13 cellular contexts compared by ENCODE assay signal in the genomic region with DNA sequence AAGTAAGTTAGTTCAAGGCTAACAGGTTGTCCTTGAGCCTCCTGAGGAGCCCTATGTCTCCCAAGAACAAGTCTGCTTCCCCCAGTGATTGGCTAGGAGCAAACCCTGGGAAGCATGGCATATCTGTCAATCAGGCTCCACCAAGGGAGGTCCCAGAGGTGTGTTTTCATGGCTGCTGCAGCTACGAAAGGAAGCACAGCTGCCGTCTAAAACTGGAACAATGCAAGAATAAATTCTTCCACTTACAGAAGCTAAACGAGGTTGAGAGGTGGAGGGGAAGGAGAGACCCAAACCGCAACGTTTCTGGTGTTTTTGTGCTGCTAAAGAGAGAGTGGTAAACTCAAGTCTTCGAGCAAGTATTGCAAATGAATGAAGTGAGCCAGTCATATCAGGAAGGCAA. TPM values are rescaled to one million over a fixed set of nuclear protein-coding genes. Genes with fewer than 3 reads are reported as not detected.
DNase-seq lines count a peak whose midpoint lies in the region; ATAC-seq, FAIRE-seq and TF ChIP-seq lines count a peak whose summit lies in the region.
"Had no signal": no experiment of that assay in that cellular context is flagged by ENCODE, and none has a peak within 500 bp of the region (broad histone marks: within the 10 kb centered on the region; RNA-seq: fewer than 3 reads in every experiment).

No MANE protein-coding gene starts in this region.

- peak; percentile 38 for ATAC-seq in activated CD8-positive, alpha-beta memory T cell treated with anti-CD3 and anti-CD28 coated beads, Interleukin-2, amount 10 ng/mL, durations not matched to agents 7 days and 5 days
- ATAC-seq in stimulated activated effector memory CD8-positive, alpha-beta T cell treated with anti-CD3 and anti-CD28 coated beads, Interleukin-12 subunit alpha, Interleukin-12 subunit beta, amount 100 ng/mL, for 72 hours, result no peak
- ATAC-seq: body of pancreas, left lung had no signal

- no peaks in the 10 kb centered on the region for H3K9me3 Mint-ChIP-seq in activated CD8-positive, alpha-beta memory T cell treated with anti-CD3 and anti-CD28 coated beads, Interleukin-2, amount 10 ng/mL, durations not matched to agents 7 days and 5 days (ENCODE audit: low read depth)
- peaks cover 3% of the 10 kb centered on the region for H3K9me3 Mint-ChIP-seq in stimulated activated effector memory CD8-positive, alpha-beta T cell treated with anti-CD3 and anti-CD28 coated beads, Interleukin-12 subunit alpha, Interleukin-12 subunit beta, amount 100 ng/mL, for 72 hours

- no peaks in the 10 kb centered on the region for H3K9me2 ChIP-seq in OCI-LY1 (ENCODE audit: low read depth, low read length)

- CTCF ChIA-PET in activated CD8-positive, alpha-beta memory T cell treated with anti-CD3 and anti-CD28 coated beads, Interleukin-2, amount 10 ng/mL, durations not matched to agents 7 days and 5 days (lab: Charles Lee), result interaction anchor here (1.3 to 4.9 kb wide), 4 partner anchors 22 to 36 kb away, joined by 4 to 31 read pairs (median 7); no protein-coding TSS in a partner anchor
- CTCF ChIA-PET in H1 (lab: Charles Lee; ENCODE audit: partially characterized antibody), result interaction anchor here (0.9 to 1.8 kb wide), 4 partner anchors 13 to 36 kb away, joined by 3 to 9 read pairs (median 6); no protein-coding TSS in a partner anchor

- H3K36me3 ChIP-seq in OCI-LY1 (ENCODE audit: insufficient read depth, low read length), result no peaks in the 10 kb centered on the region; the same call in 1 of the 2 replicates
- H3K36me3 ChIP-seq in H1 (ENCODE audit: control insufficient read depth in 2 of 4, insufficient read depth in 4 of 4, low read length in 3 of 4), result no peaks in the 10 kb centered on the region
- H3K36me3 ChIP-seq: left lung, upper lobe of left lung had no signal

- no peak overlapping the region for H3K23ac ChIP-seq in H1 (ENCODE audit: insufficient read length)

- TF ChIP-seq RAD21 in H1 (IDR thresholded peaks at IDR 0.05 in 1 of 2, conservative IDR thresholded peaks at IDR 0.05 in 1 of 2; ENCODE audit: low read depth in 2 of 2, low read length in 2 of 2), result no peak

- peak overlapping the region; percentile 41 for H3K27ac ChIP-seq in OCI-LY1 (ENCODE audit: low read depth, low read length, poor library complexity, severe bottlenecking)
- H3K27ac ChIP-seq in H1 (ENCODE audit: low read depth, low read length), result no peak overlapping the region
- H3K27ac ChIP-seq: body of pancreas, left lung, PC-9, upper lobe of left lung had no signal

- no peak overlapping the region for H4K8ac ChIP-seq in H1 (ENCODE audit: extremely low read depth, insufficient read depth, low read length)

- 59% methylated on average over 6 of the region's 6 CpGs; no CpG with 5 or more reads in 1 of the 2 experiments for WGBS in H1 (ENCODE audit: extremely low coverage in 1 of 2, insufficient coverage in 1 of 2, insufficient read length in 1 of 2, insufficient replicate concordance in 2 of 2, low coverage in 1 of 2, low lambda C conversion rate in 2 of 2, missing lambda C conversion rate in 1 of 2), 2 experiments

- no peak overlapping the region for H2AK5ac ChIP-seq in H1 (ENCODE audit: low read depth, low read length)

- H3K9ac ChIP-seq in OCI-LY1 (ENCODE audit: low read length) (no peak overlapping the region), H1 (replicated peaks in 1 of 4; ENCODE audit: extremely low read depth in 1 of 4, low read depth in 3 of 4, low read length in 3 of 4) (no peak overlapping the region)

- H3K79me2 ChIP-seq in OCI-LY1 (ENCODE audit: insufficient read depth, low read length) (no peaks in the 10 kb centered on the region), H1 (ENCODE audit: control insufficient read depth in 1 of 2, insufficient read depth in 2 of 2, low read length in 2 of 2) (no peaks in the 10 kb centered on the region)

- H4K5ac ChIP-seq in H1 (ENCODE audit: insufficient read length, low read depth, low read length), result no peak overlapping the region

- H2BK12ac ChIP-seq in H1 (ENCODE audit: low read depth, low read length), result 0 out of 2 replicates have a peak overlapping the region, but pooled peaks have one; percentile 2

- no peaks in the 10 kb centered on the region for H4K20me1 ChIP-seq in OCI-LY1 (ENCODE audit: insufficient read depth, low read length)
- no peaks in the 10 kb centered on the region for H4K20me1 ChIP-seq in H1 (replicated peaks in 1 of 2; ENCODE audit: control insufficient read depth in 1 of 2, insufficient read depth in 2 of 2, low read length in 2 of 2)

- peaks cover 6% of the 10 kb centered on the region; the same call in 1 of the 2 replicates for H3K23me2 ChIP-seq in H1 (ENCODE audit: low read depth, low read length)

- H3K56ac ChIP-seq in H1 (replicated peaks; ENCODE audit: insufficient read length, low read depth, low read length), result no peak overlapping the region

- H3K14ac ChIP-seq in H1 (ENCODE audit: insufficient read length), result no peak overlapping the region

- no peaks in the 10 kb centered on the region; the same call in 1 of the 2 replicates for H3K79me1 ChIP-seq in H1 (ENCODE audit: low read depth, low read length)

- no peak overlapping the region for H2BK20ac ChIP-seq in H1 (ENCODE audit: low read length)

- H3K4me1 Mint-ChIP-seq in activated CD8-positive, alpha-beta memory T cell treated with anti-CD3 and anti-CD28 coated beads, Interleukin-2, amount 10 ng/mL, durations not matched to agents 7 days and 5 days, result peaks cover 49% of the 10 kb centered on the region
- H3K4me1 Mint-ChIP-seq in stimulated activated effector memory CD8-positive, alpha-beta T cell treated with anti-CD3 and anti-CD28 coated beads, Interleukin-12 subunit alpha, Interleukin-12 subunit beta, amount 100 ng/mL, for 72 hours, result peaks cover 61% of the 10 kb centered on the region

- no peak overlapping the region for H2BK5ac ChIP-seq in H1 (ENCODE audit: low read depth, low read length)

- no peak overlapping the region for H2BK120ac ChIP-seq in H1 (replicated peaks; ENCODE audit: low read depth, low read length)

- H2BK15ac ChIP-seq in H1 (ENCODE audit: low read length), result no peak overlapping the region

- no peaks in the 10 kb centered on the region for H3K9me3 ChIP-seq in OCI-LY1 (ENCODE audit: low read length)
- H3K9me3 ChIP-seq in H1 (ENCODE audit: insufficient read depth in 2 of 2, low read depth in 1 of 2, low read length in 1 of 2), result no peaks in the 10 kb centered on the region
- H3K9me3 ChIP-seq: body of pancreas, left lung, upper lobe of left lung had no signal

- TF ChIP-seq CTCF in OCI-LY1 (IDR thresholded peaks at IDR 0.05; ENCODE audit: low read length) (no peak), H1 (IDR thresholded peaks at IDR 0.05; ENCODE audit: control extremely low read depth in 1 of 3, insufficient read depth in 1 of 3, low read depth in 1 of 3, low read length in 3 of 3) (no peak)

- H3F3A ChIP-seq in OCI-LY1 (ENCODE audit: insufficient read depth, low read length), result no peaks in the 10 kb centered on the region

- no peak overlapping the region for H3K4ac ChIP-seq in H1 (replicated peaks; ENCODE audit: insufficient read length, low read depth, low read length)

- H3K4me1 ChIP-seq in OCI-LY1 (ENCODE audit: insufficient read depth, low read length, severe bottlenecking) (peaks cover 17% of the 10 kb centered on the region), H1 (replicated peaks in 1 of 4; ENCODE audit: control insufficient read depth in 3 of 4, insufficient read depth in 4 of 4, low read length in 3 of 4) (peaks cover 9 to 25% (median 15%) of the 10 kb centered on the region in 4 experiments)

- H3K27me3 ChIP-seq in OCI-LY1 (ENCODE audit: insufficient read depth, low read length) (0 out of 2 replicates have a peak, but pooled peaks cover 3% of the 10 kb centered on the region), H1 (replicated peaks in 1 of 4; ENCODE audit: control insufficient read depth in 3 of 4, extremely low read depth in 1 of 4, insufficient read depth in 3 of 4, low read length in 3 of 4) (no peaks in the 10 kb centered on the region)
- H3K27me3 ChIP-seq: body of pancreas had no signal

- no peak for TF ChIP-seq EP300 in H1 (IDR thresholded peaks at IDR 0.05; ENCODE audit: borderline replicate concordance in 1 of 2, low read depth in 2 of 2, low read length in 2 of 2)

- H3K4me3 ChIP-seq in OCI-LY1 (ENCODE audit: low read depth, low read length, poor library complexity, severe bottlenecking) (no peak overlapping the region), H1 (ENCODE audit: extremely low read depth in 1 of 4, insufficient read depth in 2 of 4, low read depth in 3 of 4, low read length in 4 of 4) (no peak overlapping the region)
- H3K4me3 ChIP-seq: body of pancreas, left lung, PC-9, smooth muscle cell, upper lobe of left lung had no signal

- H3K18ac ChIP-seq in H1 (ENCODE audit: extremely low read depth, low read length), result 0 out of 2 replicates have a peak overlapping the region, but pooled peaks have one; percentile 68

- POLR2A ChIA-PET in H1 (lab: Charles Lee; ENCODE audit: partially characterized antibody), result interaction anchor here (0.7 to 1.5 kb wide), 3 partner anchors 17 to 30 kb away, joined by 3 read pairs; no protein-coding TSS in a partner anchor

- no peak for DNase-seq in activated CD8-positive, alpha-beta memory T cell treated with anti-CD3 and anti-CD28 coated beads, Interleukin-2, amount 10 ng/mL, durations not matched to agents 7 days and 5 days
- DNase-seq in activated CD8-positive, alpha-beta memory T cell treated with anti-CD3 and anti-CD28 coated beads for 24 hours, result no peak
- DNase-seq in H1 (ENCODE audit: low read depth in 1 of 2, low spot score in 2 of 2), result no peak
- DNase-seq in stimulated activated effector memory CD8-positive, alpha-beta T cell treated with anti-CD3 and anti-CD28 coated beads, Interleukin-12 subunit alpha, Interleukin-12 subunit beta, amount 100 ng/mL, for 72 hours (ENCODE audit: low spot score in 2 of 2), result no peak
- no peak for DNase-seq in NCI-H524 treated with DMSO at 0.1 percent for 48 hours (lab: John Stamatoyannopoulos, UW)
- DNase-seq in NCI-H187 treated with DMSO at 0.1 percent for 48 hours (lab: John Stamatoyannopoulos, UW), result no peak
- DNase-seq in RCC 7860 (ENCODE audit: low spot score), result no peak
- DNase-seq: body of pancreas, left lung, PC-9, upper lobe of left lung had no signal

- FAIRE-seq in H1 (lab: Jason Lieb, UNC), result no peak
- no peak for FAIRE-seq in RCC 7860 (lab: Jason Lieb, UNC)

- peaks cover 26% of the 10 kb centered on the region for H3K27me3 Mint-ChIP-seq in activated CD8-positive, alpha-beta memory T cell treated with anti-CD3 and anti-CD28 coated beads, Interleukin-2, amount 10 ng/mL, durations not matched to agents 7 days and 5 days

- H4K91ac ChIP-seq in H1 (replicated peaks; ENCODE audit: insufficient read length, low read length), result peak overlapping the region; percentile 78

- TF ChIP-seq POLR2A in H1 (IDR thresholded peaks at IDR 0.05; ENCODE audit: control extremely low read depth in 1 of 2, low read depth in 2 of 2, low read length in 2 of 2), result no peak

- peaks cover 9% of the 10 kb centered on the region for H3K36me3 Mint-ChIP-seq in activated CD8-positive, alpha-beta memory T cell treated with anti-CD3 and anti-CD28 coated beads, Interleukin-2, amount 10 ng/mL, durations not matched to agents 7 days and 5 days
- peaks cover 6% of the 10 kb centered on the region for H3K36me3 Mint-ChIP-seq in stimulated activated effector memory CD8-positive, alpha-beta T cell treated with anti-CD3 and anti-CD28 coated beads, Interleukin-12 subunit alpha, Interleukin-12 subunit beta, amount 100 ng/mL, for 72 hours

- H3K27ac Mint-ChIP-seq in activated CD8-positive, alpha-beta memory T cell treated with anti-CD3 and anti-CD28 coated beads, Interleukin-2, amount 10 ng/mL, durations not matched to agents 7 days and 5 days, result peak overlapping the region; percentile 90
- peak overlapping the region; percentile 82 for H3K27ac Mint-ChIP-seq in stimulated activated effector memory CD8-positive, alpha-beta T cell treated with anti-CD3 and anti-CD28 coated beads, Interleukin-12 subunit alpha, Interleukin-12 subunit beta, amount 100 ng/mL, for 72 hours

- no peak overlapping the region for H2AFZ ChIP-seq in OCI-LY1 (ENCODE audit: low read length)
- H2AFZ ChIP-seq in H1 (ENCODE audit: low read length), result peak overlapping the region; percentile 95
- H2AFZ ChIP-seq: PC-9 had no signal

- peak overlapping the region; percentile 23 for H3K4me2 ChIP-seq in OCI-LY1 (ENCODE audit: low read length)
- H3K4me2 ChIP-seq in H1 (ENCODE audit: insufficient read depth in 1 of 2, low read depth in 2 of 2, low read length in 2 of 2), result peak overlapping the region in 1 of 2 experiments; percentile 9; a peak in 1 of 4 replicates
- H3K4me2 ChIP-seq: PC-9, smooth muscle cell had no signal

- peak overlapping the region; percentile 50 for H3K4me3 Mint-ChIP-seq in activated CD8-positive, alpha-beta memory T cell treated with anti-CD3 and anti-CD28 coated beads, Interleukin-2, amount 10 ng/mL, durations not matched to agents 7 days and 5 days
- H3K4me3 Mint-ChIP-seq in stimulated activated effector memory CD8-positive, alpha-beta T cell treated with anti-CD3 and anti-CD28 coated beads, Interleukin-12 subunit alpha, Interleukin-12 subunit beta, amount 100 ng/mL, for 72 hours, result peak overlapping the region; percentile 56

RNA-seq across cellular contexts. Expression of gene PTGIS, which starts 4.9 kb away (rescaled TPM):
- total RNA-seq in activated CD8-positive, alpha-beta memory T cell treated with anti-CD3 and anti-CD28 coated beads, Interleukin-2, amount 10 ng/mL, durations not matched to agents 7 days and 5 days, result 10 to 100 TPM in 1 of 2 experiments, 1 to 10 TPM in 1; 3.8 to 15.1 TPM
- total RNA-seq in H1 (2021; fragmentation: NEBNext Ultra II Directional; extraction: Animal tissue kit (Norgen Biotek cat#: 25700)), result 35.5 and 40.2 TPM in 2 replicates
- 29.9 and 44.0 TPM in 2 replicates for polyA plus RNA-seq in H1 (2011; rRNA removed)
- polyA plus RNA-seq in H1 (2011; cell fraction: cytosol; rRNA removed), result 29.9 TPM
- polyA plus RNA-seq in H1 (2011; cell fraction: nucleus; rRNA removed), result 37.9 TPM
- polyA plus RNA-seq in H1 (2012, experiment 1 of 2), result 22.4 to 30.7 TPM (median 23.3 TPM) in 4 replicates
- 22.9 TPM for polyA plus RNA-seq in H1 (2012, experiment 2 of 2)
- polyA plus RNA-seq in H1 (2013, experiment 1 of 2), result 23.7 TPM
- polyA plus RNA-seq in H1 (2013, experiment 2 of 2), result 26.0 TPM
- polyA minus RNA-seq in H1 (2011; rRNA and poly(A)+ RNA removed), result 34.2 and 40.8 TPM in 2 replicates
- polyA minus RNA-seq in H1 (2011; cell fraction: cytosol; rRNA and poly(A)+ RNA removed), result 28.5 TPM
- 16.2 TPM for polyA minus RNA-seq in H1 (2011; cell fraction: nucleus; rRNA and poly(A)+ RNA removed)
